In genomic region chr2:11796190-11797171, GRCh38 we compare ENCODE assay signal across 21 cellular contexts. TPM values are rescaled to one million over a fixed set of nuclear protein-coding genes. Genes with fewer than 3 reads are reported as not detected.
DNase-seq lines count a peak whose midpoint lies in the region; ATAC-seq, FAIRE-seq and TF ChIP-seq lines count a peak whose summit lies in the region.
"Had no signal": no experiment of that assay in that cellular context is flagged by ENCODE, and none has a peak within 500 bp of the region (broad histone marks: within the 10 kb centered on the region; RNA-seq: fewer than 3 reads in every experiment).

No MANE protein-coding gene starts in this region.

- intact Hi-C loops in kidney (cut with DNase I), result no loop called here

- H3K56ac ChIP-seq in mesendoderm (ENCODE audit: low read length), result no peak overlapping the region

- H2AFZ ChIP-seq in GM23248, result no peak overlapping the region

- H2BK120ac ChIP-seq in mesendoderm (ENCODE audit: low read depth, low read length), result no peak overlapping the region

- WGBS in GM23248 (ENCODE audit: low coverage in 1 of 2, low lambda C conversion rate in 2 of 2, missing lambda C conversion rate in 2 of 2), 2 experiments, result 44 to 52% methylated on average over 18 of the region's 18 CpGs
- no CpG with 5 or more reads among the region's 18 CpGs for whole genome bisulfite sequencing in mesendoderm (ENCODE audit: extremely low coverage, insufficient coverage, low lambda C conversion rate)

- H2BK5ac ChIP-seq in mesendoderm (ENCODE audit: low read length), result no peak overlapping the region

- H3K79me2 ChIP-seq in GM23248 (ENCODE audit: insufficient read depth) (no peaks in the 10 kb centered on the region), mesendoderm (ENCODE audit: control insufficient read depth, insufficient read depth, low read length) (no peaks in the 10 kb centered on the region)

- H3K9me3 ChIP-seq in GM23248 (ENCODE audit: low read depth) (no peaks in the 10 kb centered on the region), kidney (ENCODE audit: control insufficient read depth in 1 of 2, low read length in 2 of 2) (no peaks in the 10 kb centered on the region)
- H3K9me3 ChIP-seq: BLaER1 had no signal

- H3K4me3 ChIP-seq in AG10803 (ENCODE audit: low read length), result no peak overlapping the region
- H3K4me3 ChIP-seq in GM23248, result no peak overlapping the region
- H3K4me3 ChIP-seq in fibroblast of mammary gland (ENCODE audit: control insufficient read depth, low read depth, low read length), result no peak overlapping the region
- no peak overlapping the region for H3K4me3 ChIP-seq in kidney (ENCODE audit: low read length in 2 of 2)
- no peak overlapping the region for H3K4me3 ChIP-seq in mesendoderm (ENCODE audit: low read length)
- H3K4me3 ChIP-seq: BLaER1, K562, skin epidermis had no signal

- ATAC-seq in omental fat pad (ENCODE audit: low FRiP score), result peak; percentile 60
- ATAC-seq: K562 had no signal

- H3K27me3 ChIP-seq in GM23248 (replicated peaks; ENCODE audit: insufficient read depth), result no peaks in the 10 kb centered on the region
- no peaks in the 10 kb centered on the region for H3K27me3 ChIP-seq in mesendoderm (ENCODE audit: insufficient read depth, low read length, poor library complexity)
- H3K27me3 ChIP-seq: BLaER1 had no signal

- H3K27ac ChIP-seq in GM23248 (0 out of 2 replicates have a peak overlapping the region, but pooled peaks have one; percentile 8), kidney (ENCODE audit: low read depth in 2 of 2, low read length in 2 of 2) (no peak overlapping the region), mesendoderm (ENCODE audit: low read depth, low read length) (no peak overlapping the region)
- H3K27ac ChIP-seq: BLaER1, HL-60, skin epidermis had no signal

- no peaks in the 10 kb centered on the region for H3K79me1 ChIP-seq in mesendoderm (ENCODE audit: low read length)

- H3K18ac ChIP-seq in mesendoderm (ENCODE audit: low read length), result no peak overlapping the region

- H2AK5ac ChIP-seq in mesendoderm (ENCODE audit: low read length), result no peak overlapping the region

- no peaks in the 10 kb centered on the region for H4K20me1 ChIP-seq in GM23248 (ENCODE audit: insufficient read depth)
- H4K20me1 ChIP-seq: BLaER1 had no signal

- TF ChIP-seq CTCF in AG10803 (conservative IDR thresholded peaks at IDR 0.05; ENCODE audit: low read length) (no peak), fibroblast of mammary gland (conservative IDR thresholded peaks at IDR 0.05; ENCODE audit: control insufficient read depth, insufficient read depth, low read depth, low read length) (no peak), omental fat pad (IDR thresholded peaks at IDR 0.05) (no peak), kidney (IDR thresholded peaks at IDR 0.05; ENCODE audit: borderline replicate concordance, extremely low read depth, insufficient read depth) (no peak)

- H3K4me2 ChIP-seq in GM23248 (ENCODE audit: unreplicated experiment) (peak overlapping the region; percentile 62), mesendoderm (ENCODE audit: low read length) (no peak overlapping the region)
- H3K4me2 ChIP-seq: BLaER1 had no signal

- H3K9ac ChIP-seq in GM23248 (no peak overlapping the region), kidney (ENCODE audit: low read length in 2 of 2) (no peak overlapping the region), mesendoderm (ENCODE audit: low read length) (no peak overlapping the region)
- H3K9ac ChIP-seq: BLaER1 had no signal

- no peak overlapping the region for H4K8ac ChIP-seq in mesendoderm (ENCODE audit: low read depth, low read length)

- in situ Hi-C loops in GM23248 (cut with MboI), result no loop called here

- H3K36me3 ChIP-seq in GM23248 (ENCODE audit: low read depth) (peaks cover 23% of the 10 kb centered on the region), kidney (ENCODE audit: control insufficient read depth in 1 of 2, insufficient read depth in 2 of 2, low read length in 2 of 2) (peaks cover 36 to 50% of the 10 kb centered on the region in 2 donors), mesendoderm (ENCODE audit: control insufficient read depth, insufficient read depth, low read length) (no peaks in the 10 kb centered on the region)

- no peak overlapping the region for H2BK15ac ChIP-seq in mesendoderm (replicated peaks; ENCODE audit: low read depth)

- DNase-seq in AG10803 (ENCODE audit: low read depth) (peak; percentile 97), GM23248 (peak; percentile 91), fibroblast of mammary gland (ENCODE audit: low read depth) (peak; percentile 92), omental fat pad (ENCODE audit: low spot score) (no peak), kidney (no peak), NCI-H1105 treated with DMSO at 0.1 percent for 48 hours (lab: John Stamatoyannopoulos, UW) (no peak), mesendoderm (no peak), NAMALWA (ENCODE audit: low spot score) (no peak)
- DNase-seq: activated gamma-delta T cell; cortex of kidney; erythroblast; GF-D8; NCI-H2029 treated with DMSO at 0.1 percent for 48 hours; NCI-H510A; SHP77 treated with DMSO at 0.1 percent for 48 hours; stimulated activated CD4-positive, alpha-beta T cell treated with anti-CD3 and anti-CD28 coated beads, Interleukin-4, amount 100 ng/mL, for 1 hour had no signal

- H3F3A ChIP-seq in GM23248 (ENCODE audit: insufficient read depth), result peaks cover 15% of the 10 kb centered on the region

- FAIRE-seq in kidney (lab: Jason Lieb, UNC), result no peak
- FAIRE-seq: D721Med, K562 had no signal

- no peak overlapping the region for H4K5ac ChIP-seq in mesendoderm (ENCODE audit: low read length)

- H3K9me2 ChIP-seq in GM23248 (ENCODE audit: insufficient read depth), result no peaks in the 10 kb centered on the region

- H3K4ac ChIP-seq in mesendoderm (ENCODE audit: low read depth, low read length), result no peak overlapping the region

- H3K23ac ChIP-seq in mesendoderm (ENCODE audit: low read length), result no peak overlapping the region

- H3K4me1 ChIP-seq in GM23248 (ENCODE audit: insufficient read depth), result peaks cover 14% of the 10 kb centered on the region
- no peaks in the 10 kb centered on the region for H3K4me1 ChIP-seq in kidney (ENCODE audit: control insufficient read depth in 1 of 2, insufficient read depth in 1 of 2, low read depth in 1 of 2, low read length in 2 of 2)
- no peaks in the 10 kb centered on the region for H3K4me1 ChIP-seq in mesendoderm (ENCODE audit: control insufficient read depth, low read depth, low read length)
- H3K4me1 ChIP-seq: BLaER1 had no signal

RNA-seq across cellular contexts. Expression of gene LPIN1, which starts 50.0 kb away (rescaled TPM):
- 11.3 and 12.6 TPM in 2 replicates for total RNA-seq in GM23248 (2014; rRNA removed; shearing (Covaris generic))
- polyA plus RNA-seq in GM23248 (2016; fragmentation: Nextera tagmentation; extraction: Ambion mirVana) (9.9 and 11.2 TPM in 2 replicates), kidney (ENCODE audit: insufficient read depth, low read depth, low replicate concordance) (11.8 TPM)
- total RNA-seq in omental fat pad (100 to 1,000 TPM in 1 of 4 donors, 10 to 100 TPM in 3; 72.8 to 104 (median 89.1) TPM), kidney (36.8 TPM)
- polyA plus RNA-seq in mesendoderm (2013, experiment 1 of 2), result 1.9 TPM
- polyA plus RNA-seq in mesendoderm (2013, experiment 2 of 2), result 1.8 TPM

Comparison
In these comparisons a context has a peak if more than half of its experiments do, and no peak if none do; other contexts are left out.
1. DNase-seq: peak in AG10803 (single experiment), GM23248 (single experiment) and fibroblast of mammary gland (single experiment); none in omental fat pad (single experiment), kidney (single experiment), NCI-H1105 treated with DMSO at 0.1 percent for 48 hours (single experiment), mesendoderm (single experiment) and NAMALWA (single experiment).